ENCODE assay signal across 38 cellular contexts in genomic region chr11:130399196-130399595, GRCh38. TPM values are rescaled to one million over a fixed set of nuclear protein-coding genes. Genes with fewer than 3 reads are reported as not detected.
"Had no signal": no experiment of that assay in that cellular context is flagged by ENCODE, and none has a peak within 500 bp of the region (broad histone marks: within the 10 kb centered on the region; RNA-seq: fewer than 3 reads in every experiment).

No MANE protein-coding gene starts in this region.

- FAIRE-seq: endometrium, endothelial cell of umbilical vein had no signal

- H3K36me3 ChIP-seq: ascending aorta, breast epithelium, cardiac muscle cell, colonic mucosa, esophagus squamous epithelium, gastroesophageal sphincter, heart right ventricle, WERI-Rb-1 had no signal

- DNase-seq: activated CD4-positive, alpha-beta memory T cell treated with anti-CD3 and anti-CD28 coated beads for 36 hours; activated CD4-positive, alpha-beta T cell treated with anti-CD3 and anti-CD28 coated beads for 36 hours; activated CD4-positive, alpha-beta T cell treated with anti-CD3 and anti-CD28 coated beads, Interleukin-2, amount 10 ng/mL, durations not matched to agents 24 days and 14 days; activated CD4-positive, CD25-positive, alpha-beta regulatory T cell; activated CD4-positive, CD25-positive, alpha-beta regulatory T cell treated with anti-CD3 and anti-CD28 coated beads, Interleukin-2, amount 50 U/mL, for 72 hours; activated CD8-positive, alpha-beta memory T cell treated with anti-CD3 and anti-CD28 coated beads, Interleukin-2, amount 10 ng/mL, durations not matched to agents 7 days and 5 days; activated CD8-positive, alpha-beta memory T cell treated with anti-CD3 and anti-CD28 coated beads, Interleukin-2, amount 50 U/mL, for 4 hours; activated CD8-positive, alpha-beta T cell treated with anti-CD3 and anti-CD28 coated beads, Interleukin-2, amount 10 ng/mL, durations not matched to agents 7 days and 5 days; activated gamma-delta T cell; activated naive CD4-positive, alpha-beta T cell; activated naive CD4-positive, alpha-beta T cell treated with anti-CD3 and anti-CD28 coated beads, Interleukin-2, amount 10 ng/mL, durations not matched to agents 7 days and 5 days; activated naive CD8-positive, alpha-beta T cell treated with anti-CD3 and anti-CD28 coated beads, Interleukin-2, amount 10 ng/mL, durations not matched to agents 7 days and 5 days; activated T-cell treated with anti-CD3 and anti-CD28 coated beads, Interleukin-2, amount 50 U/mL, for 1 hour; activated T-cell treated with anti-CD3 and anti-CD28 coated beads, Interleukin-2, amount 50 U/mL, for 48 hours; central memory CD4-positive, alpha-beta T cell; cerebellar nuclear complex; colonic mucosa; effector CD8-positive, alpha-beta T cell; esophagus squamous epithelium; foreskin melanocyte; heart right ventricle; T-helper 9 cell; WERI-Rb-1 had no signal

- ATAC-seq: activated CD4-positive, alpha-beta T cell treated with anti-CD3 and anti-CD28 coated beads for 36 hours; activated CD8-positive, alpha-beta memory T cell treated with anti-CD3 and anti-CD28 coated beads, Interleukin-2, amount 10 ng/mL, durations not matched to agents 7 days and 5 days; activated CD8-positive, alpha-beta T cell treated with anti-CD3 and anti-CD28 coated beads, Interleukin-2, amount 10 ng/mL, durations not matched to agents 7 days and 5 days; activated naive CD4-positive, alpha-beta T cell treated with anti-CD3 and anti-CD28 coated beads, Interleukin-2, amount 50 U/mL, for 72 hours; gastroesophageal sphincter; heart right ventricle had no signal

- H3K27me3 ChIP-seq: ascending aorta, breast epithelium, cardiac muscle cell, colonic mucosa, esophagus squamous epithelium, gastroesophageal sphincter, heart right ventricle had no signal

- H3K9me3 ChIP-seq: ascending aorta, breast epithelium, colonic mucosa, esophagus squamous epithelium, gastroesophageal sphincter, heart right ventricle had no signal

- H3K4me3 Mint-ChIP-seq: activated CD4-positive, alpha-beta memory T cell treated with anti-CD3 and anti-CD28 coated beads for 36 hours; activated CD4-positive, alpha-beta T cell treated with anti-CD3 and anti-CD28 coated beads for 36 hours; activated CD4-positive, alpha-beta T cell treated with anti-CD3 and anti-CD28 coated beads, Interleukin-2, amount 10 ng/mL, durations not matched to agents 24 days and 14 days; activated CD8-positive, alpha-beta memory T cell treated with anti-CD3 and anti-CD28 coated beads, Interleukin-2, amount 10 ng/mL, durations not matched to agents 7 days and 5 days; activated CD8-positive, alpha-beta T cell treated with anti-CD3 and anti-CD28 coated beads, Interleukin-2, amount 10 ng/mL, durations not matched to agents 7 days and 5 days; activated naive CD4-positive, alpha-beta T cell treated with anti-CD3 and anti-CD28 coated beads, Interleukin-2, amount 10 ng/mL, durations not matched to agents 7 days and 5 days; activated naive CD8-positive, alpha-beta T cell treated with anti-CD3 and anti-CD28 coated beads, Interleukin-2, amount 10 ng/mL, durations not matched to agents 7 days and 5 days; brain; T-helper 1 cell treated with Interleukin-12 subunit alpha and Interleukin-12 subunit beta and Interleukin-4 antibody, amounts not matched to agents 30 μg/mL and 1 μg/mL, for 36 hours had no signal

- H3K9me3 Mint-ChIP-seq: activated CD4-positive, alpha-beta memory T cell treated with anti-CD3 and anti-CD28 coated beads for 36 hours; activated CD4-positive, alpha-beta T cell treated with anti-CD3 and anti-CD28 coated beads, Interleukin-2, amount 10 ng/mL, durations not matched to agents 24 days and 14 days; activated naive CD4-positive, alpha-beta T cell treated with anti-CD3 and anti-CD28 coated beads, Interleukin-2, amount 10 ng/mL, durations not matched to agents 7 days and 5 days; activated naive CD4-positive, alpha-beta T cell treated with anti-CD3 and anti-CD28 coated beads, Interleukin-2, amount 50 U/mL, for 72 hours; activated naive CD8-positive, alpha-beta T cell treated with anti-CD3 and anti-CD28 coated beads, Interleukin-2, amount 10 ng/mL, durations not matched to agents 7 days and 5 days; T-helper 1 cell treated with Interleukin-12 subunit alpha and Interleukin-12 subunit beta and Interleukin-4 antibody, amounts not matched to agents 30 μg/mL and 1 μg/mL, for 36 hours had no signal

- H3K4me1 ChIP-seq: colonic mucosa had no signal

- H3K4me3 ChIP-seq: ascending aorta, breast epithelium, cardiac muscle cell, colonic mucosa, esophagus squamous epithelium, gastroesophageal sphincter, heart right ventricle had no signal

- H3K36me3 Mint-ChIP-seq: activated CD4-positive, alpha-beta memory T cell treated with anti-CD3 and anti-CD28 coated beads for 36 hours; activated CD8-positive, alpha-beta memory T cell treated with anti-CD3 and anti-CD28 coated beads, Interleukin-2, amount 10 ng/mL, durations not matched to agents 7 days and 5 days; activated naive CD4-positive, alpha-beta T cell treated with anti-CD3 and anti-CD28 coated beads, Interleukin-2, amount 10 ng/mL, durations not matched to agents 7 days and 5 days; activated naive CD4-positive, alpha-beta T cell treated with anti-CD3 and anti-CD28 coated beads, Interleukin-2, amount 50 U/mL, for 72 hours; activated naive CD8-positive, alpha-beta T cell treated with anti-CD3 and anti-CD28 coated beads, Interleukin-2, amount 10 ng/mL, durations not matched to agents 7 days and 5 days; brain had no signal

- H3K27ac Mint-ChIP-seq: activated CD4-positive, alpha-beta memory T cell treated with anti-CD3 and anti-CD28 coated beads for 36 hours; activated CD4-positive, alpha-beta T cell treated with anti-CD3 and anti-CD28 coated beads for 36 hours; activated CD4-positive, alpha-beta T cell treated with anti-CD3 and anti-CD28 coated beads, Interleukin-2, amount 10 ng/mL, durations not matched to agents 24 days and 14 days; activated CD8-positive, alpha-beta memory T cell treated with anti-CD3 and anti-CD28 coated beads, Interleukin-2, amount 10 ng/mL, durations not matched to agents 7 days and 5 days; activated CD8-positive, alpha-beta T cell treated with anti-CD3 and anti-CD28 coated beads, Interleukin-2, amount 10 ng/mL, durations not matched to agents 7 days and 5 days; activated naive CD4-positive, alpha-beta T cell treated with anti-CD3 and anti-CD28 coated beads, Interleukin-2, amount 10 ng/mL, durations not matched to agents 7 days and 5 days; activated naive CD4-positive, alpha-beta T cell treated with anti-CD3 and anti-CD28 coated beads, Interleukin-2, amount 50 U/mL, for 72 hours; activated naive CD8-positive, alpha-beta T cell treated with anti-CD3 and anti-CD28 coated beads, Interleukin-2, amount 10 ng/mL, durations not matched to agents 7 days and 5 days; T-helper 1 cell treated with Interleukin-12 subunit alpha and Interleukin-12 subunit beta and Interleukin-4 antibody, amounts not matched to agents 30 μg/mL and 1 μg/mL, for 36 hours had no signal

- H3K27ac ChIP-seq: breast epithelium, cardiac muscle cell, colonic mucosa, epithelial cell of prostate, esophagus squamous epithelium, gastroesophageal sphincter, heart right ventricle, WERI-Rb-1 had no signal

RNA-seq across cellular contexts. Expression of gene ADAMTS8, which starts 29.2 kb away (rescaled TPM):
- total RNA-seq: activated CD4-positive, alpha-beta memory T cell treated with anti-CD3 and anti-CD28 coated beads for 36 hours; activated CD4-positive, alpha-beta T cell treated with anti-CD3 and anti-CD28 coated beads for 36 hours; activated CD4-positive, alpha-beta T cell treated with anti-CD3 and anti-CD28 coated beads, Interleukin-2, amount 10 ng/mL, durations not matched to agents 24 days and 14 days; activated CD8-positive, alpha-beta memory T cell treated with anti-CD3 and anti-CD28 coated beads for 36 hours; activated CD8-positive, alpha-beta memory T cell treated with anti-CD3 and anti-CD28 coated beads, Interleukin-2, amount 10 ng/mL, durations not matched to agents 7 days and 5 days; activated CD8-positive, alpha-beta T cell treated with anti-CD3 and anti-CD28 coated beads, Interleukin-2, amount 10 ng/mL, durations not matched to agents 7 days and 5 days; activated naive CD4-positive, alpha-beta T cell treated with anti-CD3 and anti-CD28 coated beads, Interleukin-2, amount 50 U/mL, for 72 hours; activated naive CD8-positive, alpha-beta T cell treated with anti-CD3 and anti-CD28 coated beads, Interleukin-2, amount 10 ng/mL, durations not matched to agents 7 days and 5 days; dermis microvascular lymphatic vessel endothelial cell; endothelial cell of umbilical vein; fibroblast of villous mesenchyme; glomerular endothelial cell; T-helper 2 cell treated with Interferon-gamma antibody and Interleukin-4, amounts not matched to agents 100 ng/mL and 5 ng/mL, for 36 hours had no signal
- polyA plus RNA-seq: endothelial cell of umbilical vein had no signal

RNA-seq across cellular contexts. Expression of gene ADAMTS15, which starts 49.2 kb away (rescaled TPM):
- total RNA-seq: activated CD4-positive, alpha-beta memory T cell treated with anti-CD3 and anti-CD28 coated beads for 36 hours; activated CD4-positive, alpha-beta T cell treated with anti-CD3 and anti-CD28 coated beads for 36 hours; activated CD8-positive, alpha-beta memory T cell treated with anti-CD3 and anti-CD28 coated beads for 36 hours; activated CD8-positive, alpha-beta memory T cell treated with anti-CD3 and anti-CD28 coated beads, Interleukin-2, amount 10 ng/mL, durations not matched to agents 7 days and 5 days; activated naive CD4-positive, alpha-beta T cell treated with anti-CD3 and anti-CD28 coated beads, Interleukin-2, amount 50 U/mL, for 72 hours; endothelial cell of umbilical vein had no signal
